In the genomic region with DNA sequence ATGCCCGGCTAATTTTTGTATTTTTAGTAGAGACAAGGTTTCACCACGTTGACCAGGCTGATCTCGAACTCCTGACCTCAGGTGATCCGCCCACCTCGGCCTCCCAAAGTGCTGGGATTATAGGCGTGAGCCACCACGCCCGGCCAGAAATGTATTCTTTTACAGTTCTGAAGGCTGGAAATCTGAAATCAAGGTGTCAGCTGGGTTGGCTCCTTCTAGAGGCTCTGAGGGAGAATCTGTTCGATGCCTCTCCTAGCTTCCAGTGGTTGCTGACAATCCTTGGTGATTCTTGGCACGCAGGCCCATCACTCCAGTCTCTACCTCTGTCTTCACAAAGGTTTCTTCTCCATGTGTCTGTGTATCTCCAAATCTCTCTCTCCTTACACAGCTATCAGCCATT, we compare ENCODE assay signal across 1 cellular context. TPM values are rescaled to one million over a fixed set of nuclear protein-coding genes. Genes with fewer than 3 reads are reported as not detected.
"Had no signal": no experiment of that assay in that cellular context is flagged by ENCODE, and none has a peak within 500 bp of the region (broad histone marks: within the 10 kb centered on the region; RNA-seq: fewer than 3 reads in every experiment).

No MANE protein-coding gene starts in this region.

RNA-seq across cellular contexts. Expression of a gene that starts 45.7 kb away (rescaled TPM):
- total RNA-seq: occipital lobe had no signal
